Comparison of ENCODE assay signal across 8 cellular contexts in the genomic region with DNA sequence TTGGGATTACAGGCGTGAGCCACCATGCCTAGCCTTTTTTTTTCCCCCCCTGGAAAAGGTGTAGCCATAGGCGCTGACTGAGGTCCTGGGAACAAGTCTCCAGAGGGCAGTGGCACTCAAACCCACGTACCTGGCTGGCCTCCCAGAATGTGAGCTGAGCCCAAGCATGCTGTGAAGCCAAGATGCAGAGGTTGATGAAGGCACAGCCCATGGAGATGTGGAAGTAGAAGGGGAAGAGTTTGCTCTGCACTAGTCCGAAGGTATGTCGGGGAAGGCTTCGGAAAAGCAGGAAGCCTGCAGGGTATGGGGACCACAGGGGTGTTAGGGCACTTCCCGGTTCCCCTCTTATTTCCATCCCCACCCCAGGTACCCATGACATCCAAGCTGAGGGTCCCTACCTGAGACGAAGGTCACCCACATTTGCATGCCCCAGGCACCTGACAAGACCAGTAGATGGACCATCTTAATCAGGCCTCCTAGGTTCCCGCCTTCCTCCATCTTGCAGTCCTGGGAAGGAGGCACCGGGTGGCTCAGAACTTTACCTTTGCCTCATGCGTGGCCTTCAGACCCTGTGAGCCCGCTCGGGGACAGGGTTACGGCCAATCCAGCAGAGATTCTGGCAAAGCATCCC. TPM values are rescaled to one million over a fixed set of nuclear protein-coding genes. Genes with fewer than 3 reads are reported as not detected.
DNase-seq lines count a peak whose midpoint lies in the region; ATAC-seq and TF ChIP-seq lines count a peak whose summit lies in the region.

No MANE protein-coding gene starts in this region.

- no peak for TF ChIP-seq CTCF in GM12864 (IDR thresholded peaks at IDR 0.05; ENCODE audit: low read depth, low read length, missing control alignments)
- no peak for TF ChIP-seq CTCF in OCI-LY1 (IDR thresholded peaks at IDR 0.05; ENCODE audit: low read length)
- TF ChIP-seq CTCF in epithelial cell of esophagus (IDR thresholded peaks at IDR 0.05; ENCODE audit: insufficient read depth, low read depth, low read length, missing control alignments), result no peak

- H3K36me3 ChIP-seq in OCI-LY1 (ENCODE audit: insufficient read depth, low read length), result peaks cover 12% of the 10 kb centered on the region

- H3K27ac ChIP-seq in OCI-LY1 (ENCODE audit: low read depth, low read length, poor library complexity, severe bottlenecking), result peak overlapping the region; percentile 30

- DNase-seq in GM12864 (ENCODE audit: low read depth) (no peak), epithelial cell of esophagus (ENCODE audit: low read depth) (no peak), renal cortical epithelial cell (ENCODE audit: low read depth) (peak; percentile 61), DMS153 treated with DMSO at 0.1 percent for 48 hours (lab: John Stamatoyannopoulos, UW; ENCODE audit: unreplicated experiment) (no peak), amygdala (lab: John Stamatoyannopoulos, UW) (no peak)
- no peak for DNase-seq in stimulated activated CD4-positive, alpha-beta T cell treated with anti-CD3 and anti-CD28 coated beads, Interleukin-4, amount 100 ng/mL, for 24 hours

- peak overlapping the region; percentile 79 for H3K4me2 ChIP-seq in OCI-LY1 (ENCODE audit: low read length)

- H3K4me3 ChIP-seq in GM12864 (ENCODE audit: low read depth, low read length) (peak overlapping the region; percentile 67), OCI-LY1 (ENCODE audit: low read depth, low read length, poor library complexity, severe bottlenecking) (peak overlapping the region; percentile 79), epithelial cell of esophagus (ENCODE audit: low read length) (peak overlapping the region; percentile 85)

- no peaks in the 10 kb centered on the region for H3F3A ChIP-seq in OCI-LY1 (ENCODE audit: insufficient read depth, low read length)

- ATAC-seq in HG03280 (IDR thresholded peaks at IDR 0.05; ENCODE audit: unreplicated experiment), result no peak

- no peaks in the 10 kb centered on the region for H3K9me2 ChIP-seq in OCI-LY1 (ENCODE audit: low read depth, low read length)

- H3K79me2 ChIP-seq in OCI-LY1 (ENCODE audit: insufficient read depth, low read length), result no peaks in the 10 kb centered on the region

- H3K4me1 ChIP-seq in OCI-LY1 (ENCODE audit: insufficient read depth, low read length, severe bottlenecking), result peaks cover 31% of the 10 kb centered on the region

- no peaks in the 10 kb centered on the region for H4K20me1 ChIP-seq in OCI-LY1 (ENCODE audit: insufficient read depth, low read length)

- no peak overlapping the region for H2AFZ ChIP-seq in OCI-LY1 (ENCODE audit: low read length)

- no peaks in the 10 kb centered on the region for H3K9me3 ChIP-seq in OCI-LY1 (ENCODE audit: low read length)

- H3K27me3 ChIP-seq in OCI-LY1 (ENCODE audit: insufficient read depth, low read length), result no peaks in the 10 kb centered on the region

- peak overlapping the region; percentile 82 for H3K9ac ChIP-seq in OCI-LY1 (ENCODE audit: low read length)

RNA-seq across cellular contexts. Expression of a gene that starts 0.8 kb away (rescaled TPM):
- total RNA-seq in renal cortical epithelial cell, result 203 and 241 TPM in 2 replicates

RNA-seq across cellular contexts. Expression of a gene that starts 1.1 kb away (rescaled TPM):
- total RNA-seq in renal cortical epithelial cell, result 2.3 and 6.8 TPM in 2 replicates

RNA-seq across cellular contexts. Expression of a gene that starts 5.8 kb away (rescaled TPM):
- 23.4 and 49.7 TPM in 2 replicates for total RNA-seq in renal cortical epithelial cell

RNA-seq across cellular contexts. Expression of a gene that starts 10.0 kb away (rescaled TPM):
- total RNA-seq in renal cortical epithelial cell, result 3.3 and 14.5 TPM in 2 replicates

RNA-seq across cellular contexts. Expression of a gene that starts 29.2 kb away (rescaled TPM):
- total RNA-seq in renal cortical epithelial cell, result 0.70 and 1.0 TPM in 2 replicates
